Comparison of ENCODE assay signal across 19 cellular contexts in the genomic region with DNA sequence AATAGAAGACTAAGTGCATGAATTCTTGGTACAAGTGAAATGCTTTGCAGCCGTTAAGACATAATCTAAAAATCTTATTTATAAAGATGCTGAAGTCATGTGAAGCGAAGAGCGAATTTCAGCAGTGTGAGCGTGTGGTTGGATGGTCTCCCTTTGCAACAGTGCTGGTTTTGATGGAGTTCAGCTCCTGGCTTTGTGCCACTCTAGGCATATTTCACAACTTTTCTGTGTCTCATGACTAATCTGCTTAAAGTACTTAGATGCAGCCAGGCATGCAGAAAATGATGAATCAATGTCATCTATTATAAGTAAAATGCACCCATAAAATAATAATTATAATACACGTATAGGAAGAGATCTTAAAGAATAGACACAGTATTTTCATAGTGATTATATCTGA.
"Had no signal": no experiment of that assay in that cellular context is flagged by ENCODE, and none has a peak within 500 bp of the region (broad histone marks: within the 10 kb centered on the region; RNA-seq: fewer than 3 reads in every experiment).

No MANE protein-coding gene starts in this region.

- DNase-seq: activated CD4-positive, alpha-beta memory T cell treated with anti-CD3 and anti-CD28 coated beads for 36 hours; activated CD4-positive, alpha-beta T cell treated with anti-CD3 and anti-CD28 coated beads, Interleukin-2, amount 10 ng/mL, durations not matched to agents 7 days and 5 days; activated CD4-positive, CD25-positive, alpha-beta regulatory T cell; activated CD8-positive, alpha-beta memory T cell treated with anti-CD3 and anti-CD28 coated beads for 24 hours; activated gamma-delta T cell; activated naive CD4-positive, alpha-beta T cell treated with anti-CD3 and anti-CD28 coated beads for 36 hours; activated T-cell treated with anti-CD3 and anti-CD28 coated beads, Interleukin-2, amount 50 U/mL, for 48 hours; amygdala; MM.1S; NCI-H1105; NCI-H1436; NCI-H1694 treated with DMSO at 0.1 percent for 48 hours; NCI-H2029 treated with DMSO at 0.1 percent for 48 hours; NCI-H446; NCI-H526; NCI-H82; RPMI8226; T-helper 1 cell had no signal

- FAIRE-seq: astrocyte had no signal
